ENCODE assay signal across 16 cellular contexts in the genomic region with DNA sequence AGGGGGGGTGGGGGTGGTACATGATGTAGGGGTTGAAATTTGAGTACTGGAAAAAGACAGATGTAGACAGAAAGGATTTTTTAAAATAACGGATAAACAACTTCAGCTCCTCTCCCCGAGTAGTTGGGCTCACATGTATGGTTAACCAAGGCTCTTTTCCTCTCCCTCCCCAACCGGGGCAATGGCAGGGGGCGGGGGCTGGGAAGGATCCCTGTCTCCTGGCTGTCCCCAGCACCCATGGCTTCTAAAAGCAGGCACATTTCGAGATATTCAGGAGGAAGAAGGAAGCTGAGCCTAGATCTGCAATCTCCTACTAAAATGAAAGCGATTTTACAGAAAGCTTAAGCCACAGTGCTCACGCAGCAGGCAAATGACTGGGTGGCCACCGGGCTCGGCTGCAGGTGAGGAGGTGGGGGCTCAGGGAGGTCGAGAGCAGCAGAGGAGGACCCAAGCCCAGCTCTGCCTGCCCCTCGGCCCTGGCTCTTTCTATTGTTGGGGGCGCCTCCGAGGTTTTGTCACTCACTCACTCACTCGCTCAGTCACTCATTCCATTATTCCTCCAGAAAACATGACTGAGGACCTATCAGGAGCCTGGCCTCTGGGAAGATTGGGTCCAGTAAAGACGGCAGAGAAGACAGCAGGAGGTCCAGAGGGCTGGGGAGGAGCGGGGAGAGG.
"Had no signal": no experiment of that assay in that cellular context is flagged by ENCODE, and none has a peak within 500 bp of the region (broad histone marks: within the 10 kb centered on the region; RNA-seq: fewer than 3 reads in every experiment).

No MANE protein-coding gene starts in this region.

- H3K4me3 Mint-ChIP-seq: naive B cell had no signal

- H3K4me1 Mint-ChIP-seq: naive B cell had no signal

- H3K9me3 Mint-ChIP-seq: naive B cell had no signal

- DNase-seq: activated CD4-positive, alpha-beta T cell treated with anti-CD3 and anti-CD28 coated beads, Interleukin-2, amount 50 U/mL, for 48 hours; activated naive CD4-positive, alpha-beta T cell treated with Interleukin-2 at 50 U/mL for 16 hours; anterior cingulate cortex; brain microvascular endothelial cell; effector memory CD4-positive, alpha-beta T cell; left colon; mammary epithelial cell; naive B cell; stimulated activated CD4-positive, alpha-beta T cell treated with anti-CD3 and anti-CD28 coated beads, Interleukin-4, amount 100 ng/mL, for 24 hours; stimulated activated CD8-positive, alpha-beta memory T cell treated with anti-CD3 and anti-CD28 coated beads, Interleukin-4, amount 100 ng/mL, for 48 hours; stimulated activated naive CD4-positive, alpha-beta T cell treated with Interleukin-2 at 50 U/mL for 16 hours; transverse colon had no signal

- H3K4me3 ChIP-seq: right atrium auricular region, skin epidermis, transverse colon had no signal

- H3K27ac ChIP-seq: brain microvascular endothelial cell, epithelial cell of prostate, right atrium auricular region, skin epidermis, transverse colon, VCaP had no signal

- H3K27ac Mint-ChIP-seq: naive B cell had no signal

- H3K9me3 ChIP-seq: right atrium auricular region, transverse colon had no signal

- H3K27me3 ChIP-seq: brain microvascular endothelial cell, right atrium auricular region, transverse colon had no signal

- H3K36me3 ChIP-seq: brain microvascular endothelial cell, right atrium auricular region, transverse colon had no signal

- H3K36me3 Mint-ChIP-seq: naive B cell had no signal

- ATAC-seq: left colon had no signal

- H3K4me1 ChIP-seq: transverse colon had no signal
